19 cellular contexts compared by ENCODE assay signal in the genomic region with DNA sequence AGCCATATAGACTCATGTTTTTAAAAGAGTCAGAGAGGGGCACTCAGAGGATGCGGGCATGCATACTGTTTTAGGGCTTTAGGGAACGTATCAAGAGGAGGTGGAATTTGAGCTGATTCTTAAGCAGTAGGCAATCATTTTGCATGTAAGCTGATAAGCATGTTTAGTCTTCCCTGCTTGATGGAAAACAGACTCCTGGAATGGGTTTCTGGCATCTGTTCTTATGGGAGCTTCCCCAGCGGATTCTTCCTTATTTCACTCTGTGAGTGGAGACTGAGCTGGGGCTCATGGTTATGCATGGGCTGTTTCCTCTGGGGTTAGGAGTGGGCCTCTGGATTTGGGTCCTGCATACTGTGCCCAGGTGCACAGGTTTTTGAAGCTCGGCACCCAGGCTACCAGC.
A peak's percentile ranks its signal among the peaks of the same experiment; 100 is the strongest.
DNase-seq lines count a peak whose midpoint lies in the region; ATAC-seq, FAIRE-seq and TF ChIP-seq lines count a peak whose summit lies in the region.
"Had no signal": no experiment of that assay in that cellular context is flagged by ENCODE, and none has a peak within 500 bp of the region (broad histone marks: within the 10 kb centered on the region; RNA-seq: fewer than 3 reads in every experiment).

No MANE protein-coding gene starts in this region.

- H3K4me2 ChIP-seq in H1 (ENCODE audit: insufficient read depth in 1 of 2, low read depth in 2 of 2, low read length in 2 of 2) = no peak overlapping the region
- H3K4me2 ChIP-seq: A549 had no signal

- H4K5ac ChIP-seq in H1 (ENCODE audit: insufficient read length, low read depth, low read length) = no peak overlapping the region

- no peak overlapping the region for H2BK5ac ChIP-seq in H1 (ENCODE audit: low read depth, low read length)

- TF ChIP-seq RAD21 in H1 (IDR thresholded peaks at IDR 0.05 in 1 of 2, conservative IDR thresholded peaks at IDR 0.05 in 1 of 2; ENCODE audit: low read depth in 2 of 2, low read length in 2 of 2) = no peak

- H3K9ac ChIP-seq in H1 (replicated peaks in 1 of 4; ENCODE audit: extremely low read depth in 1 of 4, low read depth in 3 of 4, low read length in 3 of 4) = no peak overlapping the region

- no peaks in the 10 kb centered on the region for H3K79me1 ChIP-seq in H1 (ENCODE audit: low read depth, low read length)

- TF ChIP-seq EP300 in H1 (IDR thresholded peaks at IDR 0.05; ENCODE audit: borderline replicate concordance in 1 of 2, low read depth in 2 of 2, low read length in 2 of 2) = no peak

- no peak overlapping the region for H2BK120ac ChIP-seq in H1 (replicated peaks; ENCODE audit: low read depth, low read length)

- intact Hi-C loops in activated T-helper 1 cell treated with anti-CD3 and anti-CD28 coated beads, Interleukin-12 subunit alpha, Interleukin-12 subunit beta, Interleukin-2, Interleukin-4 antibody, amounts not matched to agents 30 ng/mL and 10 ng/mL and 1 ng/mL, durations not matched to agents 14 hours and 24 hours and 36 hours (cut with micrococcal nuclease) = no loop called here

- peak overlapping the region; percentile 81 for H3K27ac ChIP-seq in cardiac muscle cell
- no peak overlapping the region for H3K27ac ChIP-seq in right atrium auricular region
- H3K27ac ChIP-seq in H1 (ENCODE audit: low read depth, low read length) = no peak overlapping the region
- H3K27ac ChIP-seq: ascending aorta, tibial nerve had no signal

- FAIRE-seq in H1 (lab: Jason Lieb, UNC) = no peak
- FAIRE-seq: A549, colon, GM19239, HTR-8/SVneo had no signal

- H3K4me3 Mint-ChIP-seq in activated T-helper 1 cell treated with anti-CD3 and anti-CD28 coated beads, Interleukin-12 subunit alpha, Interleukin-12 subunit beta, Interleukin-2, Interleukin-4 antibody, amounts not matched to agents 30 ng/mL and 10 ng/mL and 1 ng/mL, durations not matched to agents 14 hours and 24 hours and 36 hours = no peak overlapping the region
- H3K4me3 Mint-ChIP-seq: CD4-positive, CD25-positive, alpha-beta regulatory T cell; natural killer cell treated with Interleukin-12 subunit alpha and Interleukin-12 subunit beta and Interleukin-15 and Interleukin-18, amount 100 ng/mL, for 72 hours had no signal

- peaks cover 50% of the 10 kb centered on the region for H3K4me1 ChIP-seq in cardiac muscle cell (ENCODE audit: low read depth)
- no peaks in the 10 kb centered on the region for H3K4me1 ChIP-seq in right atrium auricular region
- H3K4me1 ChIP-seq in H1 (replicated peaks in 1 of 4; ENCODE audit: control insufficient read depth in 3 of 4, insufficient read depth in 4 of 4, low read length in 3 of 4) = no peaks in the 10 kb centered on the region
- H3K4me1 ChIP-seq: ascending aorta, tibial nerve had no signal

- H3K23ac ChIP-seq in H1 (ENCODE audit: insufficient read length) = no peak overlapping the region

- H3K27ac Mint-ChIP-seq in activated T-helper 1 cell treated with anti-CD3 and anti-CD28 coated beads, Interleukin-12 subunit alpha, Interleukin-12 subunit beta, Interleukin-2, Interleukin-4 antibody, amounts not matched to agents 30 ng/mL and 10 ng/mL and 1 ng/mL, durations not matched to agents 14 hours and 24 hours and 36 hours = no peak overlapping the region
- H3K27ac Mint-ChIP-seq: CD4-positive, CD25-positive, alpha-beta regulatory T cell; natural killer cell treated with Interleukin-12 subunit alpha and Interleukin-12 subunit beta and Interleukin-15 and Interleukin-18, amount 100 ng/mL, for 72 hours had no signal

- no peak overlapping the region for H3K4ac ChIP-seq in H1 (replicated peaks; ENCODE audit: insufficient read length, low read depth, low read length)

- H3K79me2 ChIP-seq in H1 (ENCODE audit: control insufficient read depth in 1 of 2, insufficient read depth in 2 of 2, low read length in 2 of 2) = no peaks in the 10 kb centered on the region

- H2BK15ac ChIP-seq in H1 (ENCODE audit: low read length) = no peak overlapping the region

- 90% methylated on average over 4 of the region's 4 CpGs; no CpG with 5 or more reads in 1 of the 2 experiments for WGBS in H1 (ENCODE audit: extremely low coverage in 1 of 2, insufficient coverage in 1 of 2, insufficient read length in 1 of 2, insufficient replicate concordance in 2 of 2, low coverage in 1 of 2, low lambda C conversion rate in 2 of 2, missing lambda C conversion rate in 1 of 2), 2 experiments

- H3K14ac ChIP-seq in H1 (ENCODE audit: insufficient read length) = no peak overlapping the region

- H3K9me3 Mint-ChIP-seq in activated T-helper 1 cell treated with anti-CD3 and anti-CD28 coated beads, Interleukin-12 subunit alpha, Interleukin-12 subunit beta, Interleukin-2, Interleukin-4 antibody, amounts not matched to agents 30 ng/mL and 10 ng/mL and 1 ng/mL, durations not matched to agents 14 hours and 24 hours and 36 hours = no peaks in the 10 kb centered on the region

- DNase-seq in cardiac muscle cell (ENCODE audit: low read depth in 1 of 2, low spot score in 1 of 2) (peak; percentile 70 to 85), right atrium auricular region (ENCODE audit: low spot score) (no peak), H1 (ENCODE audit: low read depth in 1 of 2, low spot score in 2 of 2) (no peak), left kidney (ENCODE audit: low read depth, low spot score) (peak; percentile 69), NCI-H226 (no peak), cerebellar nuclear complex (lab: John Stamatoyannopoulos, UW) (no peak)
- no peak for DNase-seq in activated T-helper 1 cell treated with anti-CD3 and anti-CD28 coated beads, Interleukin-12 subunit alpha, Interleukin-12 subunit beta, Interleukin-2, Interleukin-4 antibody, amounts not matched to agents 30 ng/mL and 10 ng/mL and 1 ng/mL, durations not matched to agents 14 hours and 24 hours and 36 hours (ENCODE audit: low spot score)
- DNase-seq: activated CD4-positive, alpha-beta T cell treated with anti-CD3 and anti-CD28 coated beads for 1 hour; CD4-positive, CD25-positive, alpha-beta regulatory T cell; DND-41; stimulated activated naive CD4-positive, alpha-beta T cell had no signal

- H3K36me3 ChIP-seq in cardiac muscle cell = no peaks in the 10 kb centered on the region
- H3K36me3 ChIP-seq in right atrium auricular region = no peaks in the 10 kb centered on the region
- no peaks in the 10 kb centered on the region for H3K36me3 ChIP-seq in H1 (ENCODE audit: control insufficient read depth in 2 of 4, insufficient read depth in 4 of 4, low read length in 3 of 4)
- H3K36me3 ChIP-seq: ascending aorta, tibial nerve had no signal

- ATAC-seq in HG02885 (IDR thresholded peaks at IDR 0.05; ENCODE audit: poor library complexity, unreplicated experiment) = no peak
- ATAC-seq: A549; natural killer cell treated with Interleukin-12 subunit alpha and Interleukin-12 subunit beta and Interleukin-15 and Interleukin-18, amount 100 ng/mL, for 72 hours had no signal

- POLR2A ChIA-PET in H1 (lab: Charles Lee; ENCODE audit: partially characterized antibody) = no interaction called here

- H3K27me3 ChIP-seq in cardiac muscle cell = no peaks in the 10 kb centered on the region
- H3K27me3 ChIP-seq in right atrium auricular region = no peaks in the 10 kb centered on the region
- no peaks in the 10 kb centered on the region for H3K27me3 ChIP-seq in H1 (replicated peaks in 1 of 4; ENCODE audit: control insufficient read depth in 3 of 4, extremely low read depth in 1 of 4, insufficient read depth in 3 of 4, low read length in 3 of 4)
- H3K27me3 ChIP-seq: ascending aorta, tibial nerve had no signal

- TF ChIP-seq CTCF in cardiac muscle cell (IDR thresholded peaks at IDR 0.05; ENCODE audit: low read depth, low read length) = no peak
- TF ChIP-seq CTCF in right atrium auricular region (IDR thresholded peaks at IDR 0.05) = no peak
- no peak for TF ChIP-seq CTCF in H1 (IDR thresholded peaks at IDR 0.05; ENCODE audit: control extremely low read depth in 1 of 3, insufficient read depth in 1 of 3, low read depth in 1 of 3, low read length in 3 of 3)

- CTCF ChIA-PET in H1 (lab: Charles Lee; ENCODE audit: partially characterized antibody) = interaction anchor here (0.8 to 1.1 kb wide), 3 partner anchors 12 to 130 kb away, joined by 3 read pairs; no protein-coding TSS in a partner anchor

- peaks cover 6% of the 10 kb centered on the region for H3K27me3 Mint-ChIP-seq in activated T-helper 1 cell treated with anti-CD3 and anti-CD28 coated beads, Interleukin-12 subunit alpha, Interleukin-12 subunit beta, Interleukin-2, Interleukin-4 antibody, amounts not matched to agents 30 ng/mL and 10 ng/mL and 1 ng/mL, durations not matched to agents 14 hours and 24 hours and 36 hours (ENCODE audit: insufficient read depth)
- H3K27me3 Mint-ChIP-seq: CD4-positive, CD25-positive, alpha-beta regulatory T cell had no signal

- H3K36me3 Mint-ChIP-seq in activated T-helper 1 cell treated with anti-CD3 and anti-CD28 coated beads, Interleukin-12 subunit alpha, Interleukin-12 subunit beta, Interleukin-2, Interleukin-4 antibody, amounts not matched to agents 30 ng/mL and 10 ng/mL and 1 ng/mL, durations not matched to agents 14 hours and 24 hours and 36 hours (ENCODE audit: low read depth) = no peaks in the 10 kb centered on the region
- H3K36me3 Mint-ChIP-seq: CD4-positive, CD25-positive, alpha-beta regulatory T cell; natural killer cell treated with Interleukin-12 subunit alpha and Interleukin-12 subunit beta and Interleukin-15 and Interleukin-18, amount 100 ng/mL, for 72 hours had no signal

- H3K9me3 ChIP-seq in cardiac muscle cell (ENCODE audit: low read depth) (no peaks in the 10 kb centered on the region), right atrium auricular region (no peaks in the 10 kb centered on the region), H1 (ENCODE audit: insufficient read depth in 2 of 2, low read depth in 1 of 2, low read length in 1 of 2) (no peaks in the 10 kb centered on the region)
- H3K9me3 ChIP-seq: ascending aorta had no signal

- H3K56ac ChIP-seq in H1 (replicated peaks; ENCODE audit: insufficient read length, low read depth, low read length) = no peak overlapping the region

- no peak overlapping the region for H4K91ac ChIP-seq in H1 (replicated peaks; ENCODE audit: insufficient read length, low read length)

- no peak overlapping the region for H2BK20ac ChIP-seq in H1 (ENCODE audit: low read length)

- no peaks in the 10 kb centered on the region for H3K4me1 Mint-ChIP-seq in activated T-helper 1 cell treated with anti-CD3 and anti-CD28 coated beads, Interleukin-12 subunit alpha, Interleukin-12 subunit beta, Interleukin-2, Interleukin-4 antibody, amounts not matched to agents 30 ng/mL and 10 ng/mL and 1 ng/mL, durations not matched to agents 14 hours and 24 hours and 36 hours (ENCODE audit: low read depth)
- H3K4me1 Mint-ChIP-seq: CD4-positive, CD25-positive, alpha-beta regulatory T cell had no signal

- H3K4me3 ChIP-seq in cardiac muscle cell (no peak overlapping the region), right atrium auricular region (no peak overlapping the region), H1 (ENCODE audit: extremely low read depth in 1 of 4, insufficient read depth in 2 of 4, low read depth in 3 of 4, low read length in 4 of 4) (no peak overlapping the region)
- H3K4me3 ChIP-seq: A549, ascending aorta, tibial nerve had no signal

- H3K23me2 ChIP-seq in H1 (ENCODE audit: low read depth, low read length) = no peaks in the 10 kb centered on the region

- no peak overlapping the region for H3K18ac ChIP-seq in H1 (ENCODE audit: extremely low read depth, low read length)

- no peaks in the 10 kb centered on the region for H4K20me1 ChIP-seq in H1 (replicated peaks in 1 of 2; ENCODE audit: control insufficient read depth in 1 of 2, insufficient read depth in 2 of 2, low read length in 2 of 2)

- no peak overlapping the region for H2AK5ac ChIP-seq in H1 (ENCODE audit: low read depth, low read length)

- 0 out of 2 replicates have a peak overlapping the region, but pooled peaks have one; percentile 7 for H2AFZ ChIP-seq in H1 (ENCODE audit: low read length)

- H4K8ac ChIP-seq in H1 (ENCODE audit: extremely low read depth, insufficient read depth, low read length) = no peak overlapping the region

- H2BK12ac ChIP-seq in H1 (ENCODE audit: low read depth, low read length) = no peak overlapping the region

- TF ChIP-seq POLR2A in H1 (IDR thresholded peaks at IDR 0.05; ENCODE audit: control extremely low read depth in 1 of 2, low read depth in 2 of 2, low read length in 2 of 2) = no peak

Comparison
In these comparisons a context has a peak if more than half of its experiments do, and no peak if none do; other contexts are left out.
1. DNase-seq: peak in cardiac muscle cell (2 of 2) and left kidney (single experiment); none in right atrium auricular region (single experiment), H1 (0 of 2), NCI-H226 (single experiment), cerebellar nuclear complex (0 of 2) and activated T-helper 1 cell treated with anti-CD3 and anti-CD28 coated beads, Interleukin-12 subunit alpha, Interleukin-12 subunit beta, Interleukin-2, Interleukin-4 antibody, amounts not matched to agents 30 ng/mL and 10 ng/mL and 1 ng/mL, durations not matched to agents 14 hours and 24 hours and 36 hours (single experiment).